8 cellular contexts compared by ENCODE assay signal in genomic region chr19:48618916-48619691, GRCh38. TPM values are rescaled to one million over a fixed set of nuclear protein-coding genes. Genes with fewer than 3 reads are reported as not detected.
DNase-seq lines count a peak whose midpoint lies in the region; ATAC-seq and TF ChIP-seq lines count a peak whose summit lies in the region.

Gene RPL18 (minus strand): TSS chr19:48619178. CDS start chr19:48619143, 35 bp downstream.
Gene SPHK2 (plus strand): TSS chr19:48619506. CDS start chr19:48620515, 1,009 bp downstream.

- peaks cover 48% of the 10 kb centered on the region for H3K4me1 Mint-ChIP-seq in activated CD4-positive, alpha-beta T cell treated with anti-CD3 and anti-CD28 coated beads for 36 hours

- peak within 1 kb of the TSS; percentile 99 for H3K4me3 ChIP-seq in choroid plexus epithelial cell (ENCODE audit: low read depth, low read length)

- H3K4me3 Mint-ChIP-seq in activated CD4-positive, alpha-beta T cell treated with anti-CD3 and anti-CD28 coated beads for 36 hours, result peak within 1 kb of the TSS; percentile 94

- TF ChIP-seq CTCF in choroid plexus epithelial cell (conservative IDR thresholded peaks at IDR 0.05; ENCODE audit: low read depth, low read length), result no peak

- H3K27me3 Mint-ChIP-seq in activated CD4-positive, alpha-beta T cell treated with anti-CD3 and anti-CD28 coated beads for 36 hours, result no peaks in the 10 kb centered on the region

- no peaks in the 10 kb centered on the region for H3K9me3 Mint-ChIP-seq in activated CD4-positive, alpha-beta T cell treated with anti-CD3 and anti-CD28 coated beads for 36 hours (ENCODE audit: low read depth)

- intact Hi-C loops in activated CD4-positive, alpha-beta T cell treated with anti-CD3 and anti-CD28 coated beads for 36 hours (cut with DNase I, micrococcal nuclease), result loop anchor here (1.0 to 2.0 kb wide), 13 partner anchors 15 to 466 kb away; partner anchors contain the start of genes CA11 (in 1 of the 2), CYTH2 (in 1 of the 2), GRWD1 (in 1 of the 2) and GYS1 (in 1 of the 2)

- POLR2A ChIA-PET in activated CD4-positive, alpha-beta T cell treated with anti-CD3 and anti-CD28 coated beads for 36 hours (lab: Charles Lee), result interaction anchor here (0.5 to 1.3 kb wide), 11 partner anchors 9 to 1229 kb away, joined by 3 to 9 read pairs (median 4); partner anchors contain the start of genes CA11, DBP, SYNGR4 and TMEM143

- peak; percentile 100 for DNase-seq in Ammon's horn (ENCODE audit: low spot score)
- peak; percentile 98 for DNase-seq in GM19238 (ENCODE audit: insufficient read length, low spot score)
- DNase-seq in NCI-H524 (lab: John Stamatoyannopoulos, UW), result peak; percentile 98 to 100
- DNase-seq in activated CD4-positive, alpha-beta T cell treated with anti-CD3 and anti-CD28 coated beads for 36 hours, result peak; percentile 97
- DNase-seq in choroid plexus epithelial cell (ENCODE audit: low read depth), result peak; percentile 100
- DNase-seq in kidney glomerular epithelial cell (lab: John Stamatoyannopoulos, UW), result peak; percentile 99
- peak; percentile 87 to 89 for DNase-seq in stimulated activated CD4-positive, alpha-beta T cell treated with anti-CD3 and anti-CD28 coated beads, Interleukin-1b, Interleukin-23, amount 100 ng/mL, for 1 hour (ENCODE audit: low read depth in 2 of 2)

- H3K27ac Mint-ChIP-seq in activated CD4-positive, alpha-beta T cell treated with anti-CD3 and anti-CD28 coated beads for 36 hours, result peak within 1 kb of the TSS; percentile 97

- peak; percentile 85 for ATAC-seq in HG03442 (IDR thresholded peaks at IDR 0.05; ENCODE audit: unreplicated experiment)
- peak; percentile 82 for ATAC-seq in activated CD4-positive, alpha-beta T cell treated with anti-CD3 and anti-CD28 coated beads for 36 hours

- CTCF ChIA-PET in activated CD4-positive, alpha-beta T cell treated with anti-CD3 and anti-CD28 coated beads for 36 hours (lab: Charles Lee), result interaction anchor here (0.6 to 1.9 kb wide), 6 partner anchors 10 to 375 kb away, joined by 3 to 7 read pairs (median 4); partner anchors contain the start of gene RUVBL2

- peaks cover 64% of the 10 kb centered on the region for H3K36me3 Mint-ChIP-seq in activated CD4-positive, alpha-beta T cell treated with anti-CD3 and anti-CD28 coated beads for 36 hours (ENCODE audit: low read depth)

RNA-seq across cellular contexts. Expression of gene RPL18, which starts in this region (rescaled TPM):
- total RNA-seq in activated CD4-positive, alpha-beta T cell treated with anti-CD3 and anti-CD28 coated beads for 36 hours, result 1,000 to 10,000 TPM; 2,026 to 2,191 TPM

RNA-seq across cellular contexts. Expression of gene SPHK2, which starts in this region (rescaled TPM):
- total RNA-seq in activated CD4-positive, alpha-beta T cell treated with anti-CD3 and anti-CD28 coated beads for 36 hours, result 10 to 100 TPM; 27.0 TPM

Comparison
In these comparisons a context has a peak if more than half of its experiments do, and no peak if none do; other contexts are left out.
1. Peak in every context shown above with its lines: DNase-seq, ATAC-seq and H3K4me3 ChIP-seq.